ENCODE assay signal across 8 cellular contexts in genomic region chr11:62760867-62761227, GRCh38. TPM values are rescaled to one million over a fixed set of nuclear protein-coding genes. Genes with fewer than 3 reads are reported as not detected.
DNase-seq lines count a peak whose midpoint lies in the region; ATAC-seq and TF ChIP-seq lines count a peak whose summit lies in the region.
"Not testable (repeated sequence)": the region's sequence is repeated elsewhere in the genome, so short reads cannot be mapped to it uniquely, and the experiment has no call there.

No MANE protein-coding gene starts in this region.

- TF ChIP-seq POLR2A in right lobe of liver (IDR thresholded peaks at IDR 0.05); transverse colon (IDR thresholded peaks at IDR 0.05): not testable (repeated sequence)

- CTCF ChIA-PET in Caco-2 (lab: Charles Lee) = interaction anchor here (1.0 to 1.9 kb wide), 3 partner anchors 10 to 26 kb away, joined by 5 to 16 read pairs (median 8); partner anchors contain the start of genes TAF6L and TMEM179B

- H3K4me1 Mint-ChIP-seq in Caco-2 (ENCODE audit: low read depth, unreplicated experiment) = peaks cover 13% of the 10 kb centered on the region
- peaks cover 17% of the 10 kb centered on the region for H3K4me1 Mint-ChIP-seq in T-helper 1 cell treated with Interleukin-12 subunit alpha and Interleukin-12 subunit beta and Interleukin-4 antibody, amounts not matched to agents 30 μg/mL and 1 μg/mL, for 36 hours (ENCODE audit: low read depth)
- peaks cover 12% of the 10 kb centered on the region for H3K4me1 Mint-ChIP-seq in activated naive CD8-positive, alpha-beta T cell treated with anti-CD3 and anti-CD28 coated beads, Interleukin-2, amount 10 ng/mL, durations not matched to agents 7 days and 5 days
- peaks cover 19% of the 10 kb centered on the region for H3K4me1 Mint-ChIP-seq in endothelial cell (ENCODE audit: unreplicated experiment)
- H3K4me1 Mint-ChIP-seq in progenitor cell of endocrine pancreas (ENCODE audit: low read depth) = peaks cover 12% of the 10 kb centered on the region

- in situ Hi-C loops in transverse colon (cut with MboI; ENCODE audit: low pct_ligation_motif_present in 1 of 4, low pct_unique_long_range_greater_than_20kb in 1 of 4, low sequenced_read_pairs in 3 of 4) = not testable (repeated sequence)

- H3K27ac Mint-ChIP-seq in Caco-2 (ENCODE audit: unreplicated experiment) = peak overlapping the region; percentile 96
- peak overlapping the region; percentile 96 for H3K27ac Mint-ChIP-seq in T-helper 1 cell treated with Interleukin-12 subunit alpha and Interleukin-12 subunit beta and Interleukin-4 antibody, amounts not matched to agents 30 μg/mL and 1 μg/mL, for 36 hours
- peak overlapping the region; percentile 89 for H3K27ac Mint-ChIP-seq in activated naive CD8-positive, alpha-beta T cell treated with anti-CD3 and anti-CD28 coated beads, Interleukin-2, amount 10 ng/mL, durations not matched to agents 7 days and 5 days
- peak overlapping the region; percentile 30 for H3K27ac Mint-ChIP-seq in endothelial cell (ENCODE audit: unreplicated experiment)
- H3K27ac Mint-ChIP-seq in progenitor cell of endocrine pancreas = peak overlapping the region; percentile 41

- not testable (repeated sequence) for H3K27me3 Mint-ChIP-seq in Caco-2 (ENCODE audit: insufficient read depth, unreplicated experiment); T-helper 1 cell treated with Interleukin-12 subunit alpha and Interleukin-12 subunit beta and Interleukin-4 antibody, amounts not matched to agents 30 μg/mL and 1 μg/mL, for 36 hours (ENCODE audit: low read depth); activated naive CD8-positive, alpha-beta T cell treated with anti-CD3 and anti-CD28 coated beads, Interleukin-2, amount 10 ng/mL, durations not matched to agents 7 days and 5 days; endothelial cell (ENCODE audit: unreplicated experiment); progenitor cell of endocrine pancreas

- H3K36me3 ChIP-seq in Caco-2 (ENCODE audit: control insufficient read depth, insufficient read depth, low read length); right lobe of liver; transverse colon: not testable (repeated sequence)
- H3K36me3 ChIP-seq in MG63 = peaks cover 15% of the 10 kb centered on the region

- peaks cover 14% of the 10 kb centered on the region for H3K36me3 Mint-ChIP-seq in Caco-2 (ENCODE audit: insufficient read depth, unreplicated experiment)
- peaks cover 12% of the 10 kb centered on the region for H3K36me3 Mint-ChIP-seq in T-helper 1 cell treated with Interleukin-12 subunit alpha and Interleukin-12 subunit beta and Interleukin-4 antibody, amounts not matched to agents 30 μg/mL and 1 μg/mL, for 36 hours (ENCODE audit: low read depth)
- H3K36me3 Mint-ChIP-seq in activated naive CD8-positive, alpha-beta T cell treated with anti-CD3 and anti-CD28 coated beads, Interleukin-2, amount 10 ng/mL, durations not matched to agents 7 days and 5 days; progenitor cell of endocrine pancreas (ENCODE audit: insufficient read depth): not testable (repeated sequence)
- peaks cover 11% of the 10 kb centered on the region for H3K36me3 Mint-ChIP-seq in endothelial cell (ENCODE audit: low read depth, unreplicated experiment)

- not testable (repeated sequence) for H3K27me3 ChIP-seq in Caco-2 (replicated peaks; ENCODE audit: control insufficient read depth, insufficient read depth, low read length); MG63; right lobe of liver; transverse colon

- 30% methylated on average over 7 of the region's 9 CpGs for WGBS in right lobe of liver (ENCODE audit: insufficient coverage, low coverage, low lambda C conversion rate, missing lambda C conversion rate)
- WGBS in transverse colon (ENCODE audit: low coverage in 1 of 2), 2 donors = 29 to 100% methylated on average over 2 to 9 of the region's 9 CpGs

- not testable (repeated sequence) for DNase-seq in Caco-2; MG63; activated naive CD8-positive, alpha-beta T cell treated with anti-CD3 and anti-CD28 coated beads, Interleukin-2, amount 10 ng/mL, durations not matched to agents 7 days and 5 days; endothelial cell (ENCODE audit: low spot score); right lobe of liver; progenitor cell of endocrine pancreas (ENCODE audit: low spot score, unreplicated experiment); transverse colon

- H3K4me3 Mint-ChIP-seq in Caco-2 (ENCODE audit: unreplicated experiment) (peak overlapping the region; percentile 99), endothelial cell (ENCODE audit: unreplicated experiment) (peak overlapping the region; percentile 84), progenitor cell of endocrine pancreas (ENCODE audit: low read depth) (peak overlapping the region; percentile 96)
- H3K4me3 Mint-ChIP-seq in T-helper 1 cell treated with Interleukin-12 subunit alpha and Interleukin-12 subunit beta and Interleukin-4 antibody, amounts not matched to agents 30 μg/mL and 1 μg/mL, for 36 hours = peak overlapping the region; percentile 94
- peak overlapping the region; percentile 91 for H3K4me3 Mint-ChIP-seq in activated naive CD8-positive, alpha-beta T cell treated with anti-CD3 and anti-CD28 coated beads, Interleukin-2, amount 10 ng/mL, durations not matched to agents 7 days and 5 days

- not testable (repeated sequence) for TF ChIP-seq EP300 in transverse colon (IDR thresholded peaks at IDR 0.05; ENCODE audit: low read depth)

- not testable (repeated sequence) for TF ChIP-seq CTCF in Caco-2 (IDR thresholded peaks at IDR 0.05; ENCODE audit: insufficient read depth in 1 of 2, low read depth in 1 of 2, low read length in 1 of 2, severe bottlenecking in 1 of 2, unreplicated experiment in 1 of 2); endothelial cell (IDR thresholded peaks at IDR 0.05; ENCODE audit: unreplicated experiment); right lobe of liver (IDR thresholded peaks at IDR 0.05); progenitor cell of endocrine pancreas (IDR thresholded peaks at IDR 0.05; ENCODE audit: unreplicated experiment); transverse colon (IDR thresholded peaks at IDR 0.05)

- not testable (repeated sequence) for H3K4me1 ChIP-seq in Caco-2
- peaks cover 0 to 11% (median 5%) of the 10 kb centered on the region in 4 donors for H3K4me1 ChIP-seq in right lobe of liver
- H3K4me1 ChIP-seq in transverse colon = peaks cover 10 to 23% (median 12%) of the 10 kb centered on the region in 4 donors

- POLR2A ChIA-PET in Caco-2 (lab: Charles Lee) = interaction anchor here (0.6 to 2.0 kb wide), 7 partner anchors 10 to 169 kb away, joined by 3 to 21 read pairs (median 4); partner anchors contain the start of genes C11orf98, CSKMT, HNRNPUL2 and MTA2
- POLR2A ChIA-PET in activated naive CD8-positive, alpha-beta T cell treated with anti-CD3 and anti-CD28 coated beads, Interleukin-2, amount 10 ng/mL, durations not matched to agents 7 days and 5 days (lab: Charles Lee) = interaction anchor here (0.9 to 3.4 kb wide), 13 partner anchors 10 to 121 kb away, joined by 3 to 39 read pairs (median 7); partner anchors contain the start of genes C11orf98, CSKMT, HNRNPUL2 and LBHD1

- intact Hi-C loops in Caco-2 (cut with micrococcal nuclease; ENCODE audit: unreplicated experiment) = loop anchor here (1.0 to 2.0 kb wide), 3 partner anchors 8 to 26 kb away; partner anchors contain the start of gene TMEM179B
- intact Hi-C loops in right lobe of liver (cut with DNase I); transverse colon (cut with DNase I; ENCODE audit: low total_unique reads): not testable (repeated sequence)

- not testable (repeated sequence) for ATAC-seq in activated naive CD8-positive, alpha-beta T cell treated with anti-CD3 and anti-CD28 coated beads, Interleukin-2, amount 10 ng/mL, durations not matched to agents 7 days and 5 days (ENCODE audit: low read depth); right lobe of liver

- peak overlapping the region; percentile 23 for H3K4me3 ChIP-seq in Caco-2 (ENCODE audit: low read depth, low read length)
- H3K4me3 ChIP-seq in MG63 = peak overlapping the region; percentile 95
- peak overlapping the region; percentile 86 to 94 (median 86) for H3K4me3 ChIP-seq in right lobe of liver
- peak overlapping the region in 3 of 4 donors; percentile 54 to 74 (median 67) for H3K4me3 ChIP-seq in transverse colon

- not testable (repeated sequence) for BruUV-seq in Caco-2 (replicated peaks; lab: Mats Ljungman, UMichigan)

- H3K27ac ChIP-seq in right lobe of liver = peak overlapping the region in 1 of 3 donors; percentile 41
- peak overlapping the region; percentile 88 to 90 (median 88) for H3K27ac ChIP-seq in transverse colon

- not testable (repeated sequence) for H3K9me3 ChIP-seq in Caco-2, MG63, right lobe of liver, transverse colon

- H3K9me3 Mint-ChIP-seq in Caco-2 (ENCODE audit: unreplicated experiment); T-helper 1 cell treated with Interleukin-12 subunit alpha and Interleukin-12 subunit beta and Interleukin-4 antibody, amounts not matched to agents 30 μg/mL and 1 μg/mL, for 36 hours; activated naive CD8-positive, alpha-beta T cell treated with anti-CD3 and anti-CD28 coated beads, Interleukin-2, amount 10 ng/mL, durations not matched to agents 7 days and 5 days; endothelial cell (ENCODE audit: unreplicated experiment); progenitor cell of endocrine pancreas (ENCODE audit: low read depth): not testable (repeated sequence)

RNA-seq across cellular contexts. Expression of gene POLR2G, which starts 0.5 kb away (rescaled TPM):
- total RNA-seq in Caco-2 (2022) (139 TPM in 2 replicates), endothelial cell (ENCODE audit: unreplicated experiment) (93.6 TPM), right lobe of liver (10 to 100 TPM; 23.8 to 37.4 (median 26.6) TPM), progenitor cell of endocrine pancreas (93.8 and 101 TPM in 2 replicates), transverse colon (10 to 100 TPM in 2 of 4 donors, 1 to 10 TPM in 2; 1.2 to 28.5 (median 14.1) TPM)
- 77.9 and 85.4 TPM in 2 replicates for total RNA-seq in MG63 (2014; rRNA removed; shearing (Covaris generic); ENCODE audit: low replicate concordance)
- total RNA-seq in activated naive CD8-positive, alpha-beta T cell treated with anti-CD3 and anti-CD28 coated beads, Interleukin-2, amount 10 ng/mL, durations not matched to agents 7 days and 5 days = 10 to 100 TPM; 79.1 to 84.6 TPM

RNA-seq across cellular contexts. Expression of gene ZBTB3, which starts 6.9 kb away (rescaled TPM):
- total RNA-seq in Caco-2 (2022) (8.2 and 10.9 TPM in 2 replicates), endothelial cell (ENCODE audit: unreplicated experiment) (12.7 TPM), right lobe of liver (1 to 10 TPM; 3.4 to 7.1 (median 4.7) TPM), progenitor cell of endocrine pancreas (13.4 and 17.3 TPM in 2 replicates), transverse colon (10 to 100 TPM in 3 of 4 donors, 1 to 10 TPM in 1; 8.4 to 20.9 (median 14.0) TPM)
- 8.5 and 19.1 TPM in 2 replicates for total RNA-seq in MG63 (2014; rRNA removed; shearing (Covaris generic); ENCODE audit: low replicate concordance)
- 10 to 100 TPM; 14.0 to 17.1 TPM for total RNA-seq in activated naive CD8-positive, alpha-beta T cell treated with anti-CD3 and anti-CD28 coated beads, Interleukin-2, amount 10 ng/mL, durations not matched to agents 7 days and 5 days

RNA-seq across cellular contexts. Expression of gene TAF6L, which starts 10.3 kb away (rescaled TPM):
- total RNA-seq in Caco-2 (2022) = 26.8 and 30.1 TPM in 2 replicates
- total RNA-seq in MG63 (2014; rRNA removed; shearing (Covaris generic); ENCODE audit: low replicate concordance) = 22.9 and 28.7 TPM in 2 replicates
- 10 to 100 TPM; 20.6 to 22.2 TPM for total RNA-seq in activated naive CD8-positive, alpha-beta T cell treated with anti-CD3 and anti-CD28 coated beads, Interleukin-2, amount 10 ng/mL, durations not matched to agents 7 days and 5 days
- 31.0 TPM for total RNA-seq in endothelial cell (ENCODE audit: unreplicated experiment)
- 10 to 100 TPM; 11.9 to 19.3 (median 16.0) TPM for total RNA-seq in right lobe of liver
- total RNA-seq in progenitor cell of endocrine pancreas = 52.3 and 56.3 TPM in 2 replicates
- total RNA-seq in transverse colon = 100 to 1,000 TPM in 1 of 4 donors, 10 to 100 TPM in 3; 18.9 to 234 (median 22.8) TPM

RNA-seq across cellular contexts. Expression of gene TMEM179B, which starts 26.4 kb away (rescaled TPM):
- total RNA-seq in Caco-2 (2022) = 59.9 and 68.4 TPM in 2 replicates
- total RNA-seq in MG63 (2014; rRNA removed; shearing (Covaris generic); ENCODE audit: low replicate concordance) = 27.5 and 46.6 TPM in 2 replicates
- 10 to 100 TPM; 48.7 to 52.2 TPM for total RNA-seq in activated naive CD8-positive, alpha-beta T cell treated with anti-CD3 and anti-CD28 coated beads, Interleukin-2, amount 10 ng/mL, durations not matched to agents 7 days and 5 days
- 26.7 TPM for total RNA-seq in endothelial cell (ENCODE audit: unreplicated experiment)
- 10 to 100 TPM; 23.9 to 47.6 (median 29.1) TPM for total RNA-seq in right lobe of liver
- 38.4 and 40.8 TPM in 2 replicates for total RNA-seq in progenitor cell of endocrine pancreas
- 100 to 1,000 TPM in 2 of 4 donors, 10 to 100 TPM in 2; 65.9 to 112 (median 89.8) TPM for total RNA-seq in transverse colon

RNA-seq across cellular contexts. Expression of gene TMEM223, which starts 31.0 kb away (rescaled TPM):
- total RNA-seq in Caco-2 (2022) = 22.7 and 28.1 TPM in 2 replicates
- total RNA-seq in MG63 (2014; rRNA removed; shearing (Covaris generic); ENCODE audit: low replicate concordance) = 13.8 and 32.0 TPM in 2 replicates
- 10 to 100 TPM; 14.0 to 15.2 TPM for total RNA-seq in activated naive CD8-positive, alpha-beta T cell treated with anti-CD3 and anti-CD28 coated beads, Interleukin-2, amount 10 ng/mL, durations not matched to agents 7 days and 5 days
- total RNA-seq in endothelial cell (ENCODE audit: unreplicated experiment) = 13.9 TPM
- 10 to 100 TPM in 2 of 6 experiments, 1 to 10 TPM in 4; 6.6 to 26.4 (median 8.2) TPM for total RNA-seq in right lobe of liver
- 18.6 and 19.8 TPM in 2 replicates for total RNA-seq in progenitor cell of endocrine pancreas
- 10 to 100 TPM; 10.1 to 42.1 (median 29.6) TPM for total RNA-seq in transverse colon

Comparison
In these comparisons a context has a peak if more than half of its experiments do, and no peak if none do; other contexts are left out.
1. H3K4me3 ChIP-seq: peak in every context shown above with its lines; median percentile 95 in MG63; 86 in right lobe of liver; 67 in transverse colon; 23 in Caco-2.
2. H3K27ac Mint-ChIP-seq: peak in every context shown above with its lines; median percentile 96 in Caco-2; 96 in T-helper 1 cell treated with Interleukin-12 subunit alpha and Interleukin-12 subunit beta and Interleukin-4 antibody, amounts not matched to agents 30 μg/mL and 1 μg/mL, for 36 hours; 89 in activated naive CD8-positive, alpha-beta T cell treated with anti-CD3 and anti-CD28 coated beads, Interleukin-2, amount 10 ng/mL, durations not matched to agents 7 days and 5 days; 41 in progenitor cell of endocrine pancreas; 30 in endothelial cell.